Comparison of ENCODE assay signal across 17 cellular contexts in the genomic region with DNA sequence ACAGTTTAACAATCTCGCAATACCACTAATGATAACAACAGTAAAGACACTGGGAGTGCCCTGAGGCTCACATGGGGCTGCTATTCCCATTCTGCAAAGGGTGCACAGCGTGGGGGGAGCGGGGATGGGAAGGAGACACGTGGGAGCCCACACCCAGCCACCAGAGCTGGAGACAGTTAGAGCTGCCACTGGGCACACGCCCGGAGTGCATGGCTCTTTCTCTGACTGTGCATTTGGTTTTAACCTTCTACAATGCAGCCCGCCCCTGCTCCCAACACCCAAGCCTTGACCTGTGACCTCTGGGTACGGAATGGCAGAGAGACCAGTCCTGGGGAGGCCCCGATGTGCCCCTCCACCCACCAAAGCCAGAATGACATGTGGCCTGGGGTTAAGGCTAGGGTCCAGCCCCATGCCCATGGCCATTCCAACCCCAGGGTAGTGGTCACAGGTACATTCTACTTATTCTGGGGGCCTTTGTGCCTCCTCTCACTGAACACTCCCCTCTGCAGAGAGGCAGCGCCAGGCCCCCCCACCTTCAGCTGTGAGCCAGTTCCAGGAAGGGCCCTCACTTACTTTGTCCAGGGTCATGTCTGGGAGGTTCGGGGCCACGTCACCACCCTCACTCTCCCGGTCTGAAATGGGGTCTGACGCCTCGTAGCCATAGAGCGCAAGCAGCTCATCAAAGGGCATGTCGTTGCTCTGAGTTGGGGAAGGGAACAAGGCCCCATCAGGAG. TPM values are rescaled to one million over a fixed set of nuclear protein-coding genes. Genes with fewer than 3 reads are reported as not detected.
DNase-seq lines count a peak whose midpoint lies in the region; ATAC-seq and TF ChIP-seq lines count a peak whose summit lies in the region.
"Had no signal": no experiment of that assay in that cellular context is flagged by ENCODE, and none has a peak within 500 bp of the region (broad histone marks: within the 10 kb centered on the region; RNA-seq: fewer than 3 reads in every experiment).

No MANE protein-coding gene starts in this region.

- H3K4me3 ChIP-seq in H7 (ENCODE audit: insufficient read depth, low read depth, low read length) (no peak overlapping the region), osteoblast (ENCODE audit: insufficient read depth, low read length) (no peak overlapping the region), aorta (ENCODE audit: low read length in 2 of 2) (no peak overlapping the region), psoas muscle (no peak overlapping the region)
- H3K4me3 ChIP-seq: BLaER1 treated with 17β-estradiol and CSF1 and Interleukin-3, amounts not matched to agents 10 nM and 100 nM; GM12878; HAP-1 had no signal

- H3K36me3 ChIP-seq in H7 (replicated peaks; ENCODE audit: control insufficient read depth, insufficient read depth, low read length) (peaks cover 50% of the 10 kb centered on the region), osteoblast (ENCODE audit: insufficient read depth, low read length) (peaks cover 89% of the 10 kb centered on the region), aorta (ENCODE audit: control insufficient read depth in 1 of 2, insufficient read depth in 2 of 2, low read length in 1 of 2) (peaks cover 7 to 15% of the 10 kb centered on the region in 2 donors), psoas muscle (ENCODE audit: insufficient read depth in 1 of 2, low read depth in 1 of 2) (peaks cover 7 to 86% of the 10 kb centered on the region in 2 donors)

- H3K27me3 ChIP-seq in H7 (ENCODE audit: control insufficient read depth, insufficient read depth, low read length), result no peaks in the 10 kb centered on the region
- H3K27me3 ChIP-seq in osteoblast (ENCODE audit: insufficient read depth, low read length), result no peaks in the 10 kb centered on the region
- H3K27me3 ChIP-seq in aorta (ENCODE audit: control insufficient read depth in 1 of 2, insufficient read depth in 2 of 2, low read length in 1 of 2), result no peaks in the 10 kb centered on the region
- no peaks in the 10 kb centered on the region for H3K27me3 ChIP-seq in psoas muscle (ENCODE audit: insufficient read depth in 3 of 3, low read length in 2 of 3)
- H3K27me3 ChIP-seq: BLaER1 treated with 17β-estradiol and CSF1 and Interleukin-3, amounts not matched to agents 10 nM and 100 nM had no signal

- no peak for TF ChIP-seq CTCF in osteoblast (IDR thresholded peaks at IDR 0.05; ENCODE audit: extremely low read depth, low read depth, low read length)
- TF ChIP-seq CTCF in psoas muscle (IDR thresholded peaks at IDR 0.05), result no peak

- ATAC-seq in esophagus mucosa, result peak; percentile 11
- ATAC-seq in aorta (ENCODE audit: low FRiP score), result peak; percentile 22
- no peak for ATAC-seq in psoas muscle
- ATAC-seq: GM12878 had no signal

- H3K4me2 ChIP-seq in osteoblast (ENCODE audit: insufficient read depth, low read length), result no peak overlapping the region
- H3K4me2 ChIP-seq: BLaER1 treated with 17β-estradiol and CSF1 and Interleukin-3, amounts not matched to agents 10 nM and 100 nM had no signal

- H3K4me1 ChIP-seq in osteoblast (ENCODE audit: insufficient read depth, low read length), result no peaks in the 10 kb centered on the region
- no peaks in the 10 kb centered on the region for H3K4me1 ChIP-seq in aorta (ENCODE audit: control insufficient read depth in 1 of 2, insufficient read depth in 2 of 2, low read length in 2 of 2)
- H3K4me1 ChIP-seq in psoas muscle, result no peaks in the 10 kb centered on the region
- H3K4me1 ChIP-seq: BLaER1 treated with 17β-estradiol and CSF1 and Interleukin-3, amounts not matched to agents 10 nM and 100 nM; HAP-1 had no signal

- no peak overlapping the region for H2AFZ ChIP-seq in osteoblast (ENCODE audit: low read length)

- H3K79me2 ChIP-seq in osteoblast (ENCODE audit: insufficient read depth, low read length), result peaks cover 78% of the 10 kb centered on the region

- DNase-seq in H7 (peak; percentile 39), osteoblast (ENCODE audit: insufficient read length, low spot score, missing footprints) (peak; percentile 27), aorta (no peak), psoas muscle (no peak), hippocampal formation (lab: John Stamatoyannopoulos, UW) (no peak)
- DNase-seq in activated CD4-positive, alpha-beta T cell treated with anti-CD3 and anti-CD28 coated beads, Interleukin-2, amount 50 U/mL, for 48 hours, result no peak
- DNase-seq: CD4-positive, CD25-positive, alpha-beta regulatory T cell; CD8-positive, alpha-beta memory T cell; DMS 273 treated with DMSO at 0.1 percent for 48 hours; DND-41; EL had no signal

- H3K9me3 ChIP-seq in osteoblast (ENCODE audit: low read depth, low read length) (peaks cover 7% of the 10 kb centered on the region), aorta (ENCODE audit: control insufficient read depth, low read length) (no peaks in the 10 kb centered on the region), psoas muscle (no peaks in the 10 kb centered on the region)

- H4K20me1 ChIP-seq in osteoblast (ENCODE audit: insufficient read depth, low read length), result peaks cover 32% of the 10 kb centered on the region
- H4K20me1 ChIP-seq: BLaER1 treated with 17β-estradiol and CSF1 and Interleukin-3, amounts not matched to agents 10 nM and 100 nM had no signal

- H3K27ac ChIP-seq in osteoblast (ENCODE audit: low read depth, low read length), result no peak overlapping the region
- no peak overlapping the region for H3K27ac ChIP-seq in aorta (ENCODE audit: low read depth in 1 of 2, low read length in 2 of 2)
- H3K27ac ChIP-seq in psoas muscle, result no peak overlapping the region
- H3K27ac ChIP-seq: BLaER1 treated with 17β-estradiol and CSF1 and Interleukin-3, amounts not matched to agents 10 nM and 100 nM; HL-60 had no signal

- intact Hi-C loops in aorta (cut with DNase I), result no loop called here
- intact Hi-C loops in psoas muscle (cut with DNase I), result no loop called here

- WGBS in aorta, 2 donors, result 94 to 98% methylated on average over 17 of the region's 17 CpGs
- WGBS in psoas muscle, 3 donors, result 96 to 99% (median 98%) methylated on average over 17 of the region's 17 CpGs

RNA-seq across cellular contexts. Expression of a gene that starts 17.1 kb away (rescaled TPM):
- total RNA-seq in H7 (2014; rRNA removed; shearing (Covaris generic)), result 43.4 and 49.6 TPM in 2 replicates
- 14.8 TPM for total RNA-seq in esophagus mucosa
- total RNA-seq in osteoblast, result 10.9 and 14.8 TPM in 2 replicates
- total RNA-seq in aorta, result 10 to 100 TPM; 26.4 to 31.1 TPM
- 1 to 10 TPM; 3.3 to 9.1 TPM for polyA plus RNA-seq in aorta
- total RNA-seq in psoas muscle, result 10 to 100 TPM; 19.1 to 22.2 (median 20.2) TPM
- polyA plus RNA-seq in psoas muscle, result 10 to 100 TPM; 13.3 to 18.9 (median 15.8) TPM

RNA-seq across cellular contexts. Expression of a gene that starts 36.3 kb away (rescaled TPM):
- total RNA-seq in H7 (2014; rRNA removed; shearing (Covaris generic)), result 77.9 and 98.2 TPM in 2 replicates
- total RNA-seq in esophagus mucosa, result 12.3 TPM
- 1.1 and 1.5 TPM in 2 replicates for total RNA-seq in osteoblast
- 1 to 10 TPM; 3.1 to 4.2 TPM for total RNA-seq in aorta
- 1 to 10 TPM in 1 of 2 donors, under 1 TPM in 1; 0.51 to 6.5 TPM for polyA plus RNA-seq in aorta
- total RNA-seq in psoas muscle, result under 1 TPM in 3 of 4 donors, not detected in 1; 0.32 to 0.93 (median 0.77) TPM
- under 1 TPM; 0.10 to 0.28 (median 0.21) TPM for polyA plus RNA-seq in psoas muscle
- total RNA-seq: CD8-positive, alpha-beta memory T cell; G401 had no signal

Comparison
In these comparisons a context has a peak if more than half of its experiments do, and no peak if none do; other contexts are left out.
1. DNase-seq: peak in H7 (single experiment) and osteoblast (single experiment); none in aorta (0 of 2), activated CD4-positive, alpha-beta T cell treated with anti-CD3 and anti-CD28 coated beads, Interleukin-2, amount 50 U/mL, for 48 hours (0 of 2), psoas muscle (0 of 2) and hippocampal formation (0 of 2).
2. ATAC-seq: peak in esophagus mucosa (single experiment) and aorta (single experiment); none in psoas muscle (0 of 4).